In genomic region chr17:9522074-9522473, GRCh38 we compare ENCODE assay signal across 8 cellular contexts. TPM values are rescaled to one million over a fixed set of nuclear protein-coding genes. Genes with fewer than 3 reads are reported as not detected.
DNase-seq lines count a peak whose midpoint lies in the region; ATAC-seq and TF ChIP-seq lines count a peak whose summit lies in the region.

No MANE protein-coding gene starts in this region.

- H3K36me3 ChIP-seq in tibial nerve = no peaks in the 10 kb centered on the region

- H3K27me3 ChIP-seq in tibial nerve = no peaks in the 10 kb centered on the region

- H3K27ac Mint-ChIP-seq in T-helper 17 cell = no peak overlapping the region

- H3K4me1 Mint-ChIP-seq in T-helper 17 cell = peaks cover 35% of the 10 kb centered on the region

- no peak overlapping the region for H3K27ac ChIP-seq in tibial nerve

- H3K27me3 Mint-ChIP-seq in T-helper 17 cell = no peaks in the 10 kb centered on the region

- no peak overlapping the region for H3K4me3 ChIP-seq in tibial nerve

- 29 to 55% methylated on average over 4 of the region's 4 CpGs for WGBS in tibial nerve, 2 donors

- no peak overlapping the region for H3K4me3 Mint-ChIP-seq in T-helper 17 cell

- TF ChIP-seq CTCF in tibial nerve (IDR thresholded peaks at IDR 0.05) = peak in 4 of 5 experiments; percentile 26 to 78 (median 50)

- no peak for TF ChIP-seq POLR2A in tibial nerve (IDR thresholded peaks at IDR 0.05)

- H3K9me3 ChIP-seq in tibial nerve = no peaks in the 10 kb centered on the region
- H3K9me3 ChIP-seq in T-helper 17 cell (ENCODE audit: control insufficient read depth, low read length, poor library complexity, severe bottlenecking) = no peaks in the 10 kb centered on the region

- DNase-seq in NCI-H524 (lab: John Stamatoyannopoulos, UW) (peak; percentile 28 to 38), NCI-H524 treated with DMSO at 0.1 percent for 48 hours (lab: John Stamatoyannopoulos, UW) (no peak), MV-4-11 (lab: John Stamatoyannopoulos, UW) (peak; percentile 36), amniotic epithelial cell (ENCODE audit: low read depth) (peak; percentile 55), iPS-NIHi11 (ENCODE audit: low spot score) (peak; percentile 28), tibial nerve (ENCODE audit: low spot score in 2 of 2) (peak in 1 of 2 donors; percentile 18), T-helper 17 cell (no peak)

- no peak for TF ChIP-seq EP300 in tibial nerve (IDR thresholded peaks at IDR 0.05)

- ATAC-seq in T-helper 17 cell = no peak
- no peak for ATAC-seq in HG02798 (IDR thresholded peaks at IDR 0.05; ENCODE audit: poor library complexity, unreplicated experiment)

- H3K36me3 Mint-ChIP-seq in T-helper 17 cell (ENCODE audit: low read depth) = peaks cover 3% of the 10 kb centered on the region

- H3K4me1 ChIP-seq in tibial nerve = peaks cover 0 to 22% (median 6%) of the 10 kb centered on the region in 4 donors

RNA-seq across cellular contexts. Expression of gene STX8, which starts 53.5 kb away (rescaled TPM):
- total RNA-seq in tibial nerve (10 to 100 TPM; 57.7 to 97.2 (median 69.1) TPM), T-helper 17 cell (10 to 100 TPM; 66.8 to 68.8 TPM)

RNA-seq across cellular contexts. Expression of gene CFAP52, which starts 54.4 kb away (rescaled TPM):
- total RNA-seq in tibial nerve (1 to 10 TPM in 1 of 4 donors, under 1 TPM in 2, not detected in 1; 0.22 to 1.6 (median 0.30) TPM), T-helper 17 cell (not detected)

Comparison
In these comparisons a context has a peak if more than half of its experiments do, and no peak if none do; other contexts are left out.
1. DNase-seq: peak in NCI-H524 (2 of 2), MV-4-11 (single experiment), amniotic epithelial cell (single experiment) and iPS-NIHi11 (single experiment); none in NCI-H524 treated with DMSO at 0.1 percent for 48 hours (single experiment) and T-helper 17 cell (0 of 3).